Comparison of ENCODE assay signal across 9 cellular contexts in the genomic region with DNA sequence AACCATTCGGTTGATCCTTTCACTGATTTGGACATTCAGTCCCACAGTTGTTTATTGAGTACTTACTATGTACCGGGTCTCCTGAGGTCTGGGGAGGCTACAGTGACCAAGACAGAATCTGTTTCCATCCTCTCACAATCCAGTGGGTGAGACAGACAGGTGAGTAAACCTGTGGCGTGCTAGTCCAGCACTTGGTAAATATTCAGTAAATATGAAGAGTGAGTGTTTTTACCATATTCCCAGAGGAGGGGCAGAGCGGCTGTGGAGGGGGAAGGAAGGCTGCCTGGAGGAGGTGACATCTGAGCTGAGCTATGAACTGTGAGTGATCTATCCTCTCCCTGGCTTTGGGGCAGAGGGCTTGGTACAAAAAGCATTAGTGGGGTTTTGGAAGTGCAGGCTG. TPM values are rescaled to one million over a fixed set of nuclear protein-coding genes. Genes with fewer than 3 reads are reported as not detected.
DNase-seq lines count a peak whose midpoint lies in the region; ATAC-seq and TF ChIP-seq lines count a peak whose summit lies in the region.
"Had no signal": no experiment of that assay in that cellular context is flagged by ENCODE, and none has a peak within 500 bp of the region (broad histone marks: within the 10 kb centered on the region; RNA-seq: fewer than 3 reads in every experiment).

No MANE protein-coding gene starts in this region.

- CTCF ChIA-PET in activated CD8-positive, alpha-beta T cell treated with anti-CD3 and anti-CD28 coated beads for 36 hours (lab: Charles Lee) = interaction anchor here (0.7 to 15.3 kb wide), 40 partner anchors 8 to 234 kb away, joined by 3 to 234 read pairs (median 8); partner anchors contain the start of genes GJD3, IGFBP4 and TOP2A

- H3K27ac ChIP-seq in gastroesophageal sphincter = peak overlapping the region in 3 of 4 donors; percentile 11 to 55 (median 54)

- no peak for DNase-seq in activated CD4-positive, alpha-beta T cell treated with anti-CD3 and anti-CD28 coated beads, Interleukin-2, amount 10 ng/mL, durations not matched to agents 24 days and 14 days
- DNase-seq in activated CD4-positive, alpha-beta T cell treated with anti-CD3 and anti-CD28 coated beads, Interleukin-2, amount 50 U/mL, for 1 hour = no peak
- no peak for DNase-seq in activated CD8-positive, alpha-beta T cell treated with anti-CD3 and anti-CD28 coated beads for 36 hours
- no peak for DNase-seq in stimulated activated naive B cell treated with anti-CD40 and anti-IgM and Interleukin-4, amounts not matched to agents 10 μg/mL and 1 μg/mL and 100 μg/mL, for 72 hours
- DNase-seq in DMS114 treated with DMSO at 0.1 percent for 48 hours (lab: John Stamatoyannopoulos, UW; ENCODE audit: unreplicated experiment) (no peak), Kasumi-1 (lab: John Stamatoyannopoulos, UW) (no peak), HK-2 (ENCODE audit: unreplicated experiment) (no peak)

- H3K9me3 ChIP-seq in gastroesophageal sphincter = no peaks in the 10 kb centered on the region

- H3K36me3 ChIP-seq in gastroesophageal sphincter = no peaks in the 10 kb centered on the region

- no peak for TF ChIP-seq POLR2A in gastroesophageal sphincter (IDR thresholded peaks at IDR 0.05)

- H3K9me3 Mint-ChIP-seq in activated CD4-positive, alpha-beta T cell treated with anti-CD3 and anti-CD28 coated beads, Interleukin-2, amount 10 ng/mL, durations not matched to agents 24 days and 14 days = no peaks in the 10 kb centered on the region
- no peaks in the 10 kb centered on the region for H3K9me3 Mint-ChIP-seq in activated CD8-positive, alpha-beta T cell treated with anti-CD3 and anti-CD28 coated beads for 36 hours
- no peaks in the 10 kb centered on the region for H3K9me3 Mint-ChIP-seq in stimulated activated naive B cell treated with anti-CD40 and anti-IgM and Interleukin-4, amounts not matched to agents 10 μg/mL and 1 μg/mL and 100 μg/mL, for 72 hours

- H3K27me3 Mint-ChIP-seq in activated CD4-positive, alpha-beta T cell treated with anti-CD3 and anti-CD28 coated beads, Interleukin-2, amount 10 ng/mL, durations not matched to agents 24 days and 14 days = peaks cover 2% of the 10 kb centered on the region
- no peaks in the 10 kb centered on the region for H3K27me3 Mint-ChIP-seq in activated CD8-positive, alpha-beta T cell treated with anti-CD3 and anti-CD28 coated beads for 36 hours
- no peaks in the 10 kb centered on the region for H3K27me3 Mint-ChIP-seq in stimulated activated naive B cell treated with anti-CD40 and anti-IgM and Interleukin-4, amounts not matched to agents 10 μg/mL and 1 μg/mL and 100 μg/mL, for 72 hours

- 46 to 63% methylated on average over 3 to 4 of the region's 4 CpGs for WGBS in gastroesophageal sphincter (ENCODE audit: low coverage in 1 of 2), 2 donors

- peaks cover 80% of the 10 kb centered on the region for H3K4me1 Mint-ChIP-seq in activated CD4-positive, alpha-beta T cell treated with anti-CD3 and anti-CD28 coated beads, Interleukin-2, amount 10 ng/mL, durations not matched to agents 24 days and 14 days
- peaks cover 87% of the 10 kb centered on the region for H3K4me1 Mint-ChIP-seq in activated CD8-positive, alpha-beta T cell treated with anti-CD3 and anti-CD28 coated beads for 36 hours (ENCODE audit: low read depth)
- peaks cover 60 to 86% of the 10 kb centered on the region in 2 donors for H3K4me1 Mint-ChIP-seq in stimulated activated naive B cell treated with anti-CD40 and anti-IgM and Interleukin-4, amounts not matched to agents 10 μg/mL and 1 μg/mL and 100 μg/mL, for 72 hours

- no peak for TF ChIP-seq CTCF in activated CD8-positive, alpha-beta T cell treated with anti-CD3 and anti-CD28 coated beads for 36 hours (IDR thresholded peaks at IDR 0.05)
- no peak for TF ChIP-seq CTCF in gastroesophageal sphincter (IDR thresholded peaks at IDR 0.05)

- H3K4me3 Mint-ChIP-seq in activated CD4-positive, alpha-beta T cell treated with anti-CD3 and anti-CD28 coated beads, Interleukin-2, amount 10 ng/mL, durations not matched to agents 24 days and 14 days = peak overlapping the region; percentile 85
- peak overlapping the region; percentile 73 for H3K4me3 Mint-ChIP-seq in activated CD8-positive, alpha-beta T cell treated with anti-CD3 and anti-CD28 coated beads for 36 hours
- peak overlapping the region; percentile 61 to 67 for H3K4me3 Mint-ChIP-seq in stimulated activated naive B cell treated with anti-CD40 and anti-IgM and Interleukin-4, amounts not matched to agents 10 μg/mL and 1 μg/mL and 100 μg/mL, for 72 hours

- peak overlapping the region; percentile 99 for H3K27ac Mint-ChIP-seq in activated CD4-positive, alpha-beta T cell treated with anti-CD3 and anti-CD28 coated beads, Interleukin-2, amount 10 ng/mL, durations not matched to agents 24 days and 14 days
- peak overlapping the region; percentile 95 for H3K27ac Mint-ChIP-seq in activated CD8-positive, alpha-beta T cell treated with anti-CD3 and anti-CD28 coated beads for 36 hours
- peak overlapping the region; percentile 97 for H3K27ac Mint-ChIP-seq in stimulated activated naive B cell treated with anti-CD40 and anti-IgM and Interleukin-4, amounts not matched to agents 10 μg/mL and 1 μg/mL and 100 μg/mL, for 72 hours

- H3K27me3 ChIP-seq in gastroesophageal sphincter = no peaks in the 10 kb centered on the region

- H3K4me1 ChIP-seq in gastroesophageal sphincter = peaks cover 0 to 64% (median 33%) of the 10 kb centered on the region in 3 donors

- POLR2A ChIA-PET in activated CD8-positive, alpha-beta T cell treated with anti-CD3 and anti-CD28 coated beads for 36 hours (lab: Charles Lee) = interaction anchor here (0.8 to 19.7 kb wide), 17 partner anchors 8 to 179 kb away, joined by 3 to 548 read pairs (median 7); partner anchors contain the start of genes CCR7 and TOP2A

- TF ChIP-seq EP300 in gastroesophageal sphincter (IDR thresholded peaks at IDR 0.05) = no peak

- intact Hi-C loops in activated CD4-positive, alpha-beta T cell treated with anti-CD3 and anti-CD28 coated beads, Interleukin-2, amount 10 ng/mL, durations not matched to agents 24 days and 14 days (cut with micrococcal nuclease) = loop anchor here (1.0 to 10.0 kb wide), 7 partner anchors 7 to 229 kb away; partner anchors contain the start of genes RARA and TOP2A
- intact Hi-C loops in activated CD8-positive, alpha-beta T cell treated with anti-CD3 and anti-CD28 coated beads for 36 hours (cut with micrococcal nuclease) = loop anchor here (5.0 kb wide), 4 partner anchors 52 to 177 kb away; partner anchors contain the start of genes IGFBP4 and TOP2A

- no peak overlapping the region for H3K4me3 ChIP-seq in gastroesophageal sphincter

- no peak for ATAC-seq in activated CD8-positive, alpha-beta T cell treated with anti-CD3 and anti-CD28 coated beads for 36 hours
- ATAC-seq in gastroesophageal sphincter = no peak
- ATAC-seq in stimulated activated naive B cell treated with anti-CD40 and anti-IgM and Interleukin-4, amounts not matched to agents 10 μg/mL and 1 μg/mL and 100 μg/mL, for 72 hours (replicated peaks) = peak; percentile 3 to 4

- H3K36me3 Mint-ChIP-seq in activated CD4-positive, alpha-beta T cell treated with anti-CD3 and anti-CD28 coated beads, Interleukin-2, amount 10 ng/mL, durations not matched to agents 24 days and 14 days (ENCODE audit: low read depth) = peaks cover 21% of the 10 kb centered on the region
- H3K36me3 Mint-ChIP-seq in activated CD8-positive, alpha-beta T cell treated with anti-CD3 and anti-CD28 coated beads for 36 hours (ENCODE audit: low read depth) = peaks cover 3% of the 10 kb centered on the region
- H3K36me3 Mint-ChIP-seq in stimulated activated naive B cell treated with anti-CD40 and anti-IgM and Interleukin-4, amounts not matched to agents 10 μg/mL and 1 μg/mL and 100 μg/mL, for 72 hours = peaks cover 0 to 4% of the 10 kb centered on the region in 2 donors

RNA-seq across cellular contexts. Expression of gene CCR7, which starts 31.4 kb away (rescaled TPM):
- 217 and 220 TPM in 2 replicates for total RNA-seq in activated CD4-positive, alpha-beta T cell treated with anti-CD3 and anti-CD28 coated beads, Interleukin-2, amount 10 ng/mL, durations not matched to agents 24 days and 14 days
- 100 to 1,000 TPM; 297 to 302 TPM for total RNA-seq in activated CD8-positive, alpha-beta T cell treated with anti-CD3 and anti-CD28 coated beads for 36 hours
- total RNA-seq in gastroesophageal sphincter = 1 to 10 TPM in 1 of 4 donors, under 1 TPM in 2, not detected in 1; 0.15 to 2.2 (median 0.35) TPM
- total RNA-seq: NCI-H460 had no signal

RNA-seq across cellular contexts. Expression of gene TNS4, which starts 32.5 kb away (rescaled TPM):
- 13.1 and 16.8 TPM in 2 replicates for total RNA-seq in activated CD4-positive, alpha-beta T cell treated with anti-CD3 and anti-CD28 coated beads, Interleukin-2, amount 10 ng/mL, durations not matched to agents 24 days and 14 days
- 1 to 10 TPM; 5.8 to 6.3 TPM for total RNA-seq in activated CD8-positive, alpha-beta T cell treated with anti-CD3 and anti-CD28 coated beads for 36 hours
- 1 to 10 TPM in 1 of 4 donors, not detected in 3; 2.2 TPM for total RNA-seq in gastroesophageal sphincter

Comparison
In these comparisons a context has a peak if more than half of its experiments do, and no peak if none do; other contexts are left out.
1. ATAC-seq: peak in stimulated activated naive B cell treated with anti-CD40 and anti-IgM and Interleukin-4, amounts not matched to agents 10 μg/mL and 1 μg/mL and 100 μg/mL, for 72 hours (2 of 2); none in activated CD8-positive, alpha-beta T cell treated with anti-CD3 and anti-CD28 coated beads for 36 hours (single experiment) and gastroesophageal sphincter (single experiment).
2. RNA of gene CCR7, which starts 31.4 kb away (total RNA-seq): 297 to 302 TPM in activated CD8-positive, alpha-beta T cell treated with anti-CD3 and anti-CD28 coated beads for 36 hours and 217 to 220 TPM in activated CD4-positive, alpha-beta T cell treated with anti-CD3 and anti-CD28 coated beads, Interleukin-2, amount 10 ng/mL, durations not matched to agents 24 days and 14 days; 0.15 to 2.2 TPM in gastroesophageal sphincter; every median in the first group is over 10 times any median in the second.
3. Peak in every context shown above with its lines, with median percentiles within 50 percentile points of each other: H3K27ac Mint-ChIP-seq and H3K4me3 Mint-ChIP-seq.